ENCODE assay signal across 8 cellular contexts in the genomic region with DNA sequence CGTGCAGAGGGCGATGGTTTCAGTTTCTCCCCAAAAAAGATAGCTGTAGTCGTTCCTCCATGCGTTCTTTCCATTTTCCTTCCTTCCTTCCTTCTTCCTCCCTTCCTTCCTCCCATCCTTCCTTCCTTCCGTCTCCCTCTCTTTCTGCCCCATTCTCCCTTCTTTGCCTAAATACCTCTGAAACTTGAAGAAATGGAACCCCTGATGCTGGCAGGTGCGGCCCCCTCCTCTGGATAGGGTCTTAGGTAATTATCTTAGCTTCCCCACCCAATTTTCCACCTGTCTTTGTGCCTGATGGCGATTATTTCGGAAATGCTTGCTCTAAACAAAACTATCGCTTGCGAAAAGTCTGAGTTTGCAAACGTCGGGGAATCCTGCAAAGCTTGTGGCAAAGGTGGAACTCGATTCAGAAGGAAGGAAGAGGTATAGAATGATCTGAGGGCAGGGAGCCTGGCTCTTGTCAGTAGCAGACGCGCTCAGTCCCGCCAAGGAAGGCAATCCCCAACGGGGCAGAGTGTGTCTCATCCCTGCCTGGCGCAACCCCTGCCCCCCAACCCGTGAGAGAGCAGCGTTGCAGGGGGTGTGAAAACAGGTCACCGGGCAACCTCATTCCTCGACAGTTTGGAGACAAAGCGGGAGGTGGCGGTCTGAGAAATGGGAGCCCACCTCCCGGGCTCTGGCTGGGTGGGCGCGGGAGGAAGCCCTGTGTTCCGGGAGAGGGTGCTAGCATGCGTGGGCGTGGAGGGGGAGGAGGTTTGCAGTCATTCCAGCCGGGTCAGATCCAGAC. TPM values are rescaled to one million over a fixed set of nuclear protein-coding genes. Genes with fewer than 3 reads are reported as not detected.
A peak's percentile ranks its signal among the peaks of the same experiment; 100 is the strongest.
DNase-seq lines count a peak whose midpoint lies in the region; TF ChIP-seq lines count a peak whose summit lies in the region.

No MANE protein-coding gene starts in this region.

- H3K27ac ChIP-seq in mammary epithelial cell (ENCODE audit: insufficient read depth, low read depth, low read length) = no peak overlapping the region
- H3K27ac ChIP-seq in PC-9 = no peak overlapping the region

- H3K27ac Mint-ChIP-seq in MCF 10A (ENCODE audit: low read depth, unreplicated experiment) (peak overlapping the region; percentile 33), type B pancreatic cell (peak overlapping the region; percentile 86)

- POLR2A ChIA-PET in MCF 10A (lab: Yijun Ruan, JAX) (interaction anchor here (0.8 to 4.1 kb wide), 5 partner anchors 23 to 193 kb away, joined by 3 to 24 read pairs (median 10); a partner anchor contains a TSS), PC-9 (lab: Charles Lee; ENCODE audit: unreplicated experiment) (interaction anchor here (0.6 kb wide), 1 partner anchor 161 kb away, joined by 3 read pairs; no protein-coding TSS in a partner anchor)

- H3K36me3 Mint-ChIP-seq in MCF 10A (ENCODE audit: insufficient read depth, unreplicated experiment) = peaks cover 14% of the 10 kb centered on the region
- peaks cover 8% of the 10 kb centered on the region for H3K36me3 Mint-ChIP-seq in type B pancreatic cell

- H3K4me1 Mint-ChIP-seq in MCF 10A (ENCODE audit: insufficient read depth, unreplicated experiment) (peaks cover 15% of the 10 kb centered on the region), type B pancreatic cell (ENCODE audit: unreplicated experiment) (peaks cover 25% of the 10 kb centered on the region)

- intact Hi-C loops in MCF 10A (cut with micrococcal nuclease) = no loop called here
- intact Hi-C loops in mammary epithelial cell (cut with micrococcal nuclease) = loop anchor here (5.0 kb wide), 1 partner anchor 38 kb away; a partner anchor contains a TSS
- intact Hi-C loops in PC-9 (cut with micrococcal nuclease; ENCODE audit: unreplicated experiment) = loop anchor here (2.0 kb wide), 1 partner anchor 117 kb away; no protein-coding TSS in a partner anchor

- H3K4me1 ChIP-seq in mammary epithelial cell (ENCODE audit: insufficient read depth, low read length) = peaks cover 31% of the 10 kb centered on the region
- peaks cover 10% of the 10 kb centered on the region; the same call in 1 of the 2 replicates for H3K4me1 ChIP-seq in PC-9 (replicated peaks; ENCODE audit: insufficient read depth)

- DNase-seq in MCF 10A (ENCODE audit: unreplicated experiment) (no peak), mammary epithelial cell (no peak), PC-9 (no peak), ecto neural progenitor cell (ENCODE audit: low spot score) (peak; percentile 71), type B pancreatic cell (ENCODE audit: extremely low spot score, unreplicated experiment) (no peak), amygdala (lab: John Stamatoyannopoulos, UW) (no peak), medulla oblongata (ENCODE audit: extremely low spot score) (no peak), HPDE6-E6E7 (ENCODE audit: extremely low spot score) (no peak)

- dilution Hi-C loops in mammary epithelial cell (cut with HindIII; ENCODE audit: low sequenced_read_pairs) = no loop called here

- TF ChIP-seq CTCF in MCF 10A (IDR thresholded peaks at IDR 0.05; ENCODE audit: unreplicated experiment) (no peak), mammary epithelial cell (conservative IDR thresholded peaks at IDR 0.05 in 1 of 2, IDR thresholded peaks at IDR 0.05 in 1 of 2; ENCODE audit: extremely low read depth in 1 of 2, insufficient read depth in 1 of 2, low read depth in 1 of 2, low read length in 2 of 2) (no peak), PC-9 (conservative IDR thresholded peaks at IDR 0.05) (no peak), type B pancreatic cell (conservative IDR thresholded peaks at IDR 0.05) (no peak)

- H4K20me1 ChIP-seq in mammary epithelial cell (ENCODE audit: insufficient read depth, low read length) (no peaks in the 10 kb centered on the region), PC-9 (ENCODE audit: insufficient read depth) (no peaks in the 10 kb centered on the region)

- H2AFZ ChIP-seq in mammary epithelial cell (ENCODE audit: low read depth, low read length) (no peak overlapping the region), PC-9 (no peak overlapping the region)

- no peaks in the 10 kb centered on the region; the same call in 1 of the 2 replicates for H3F3A ChIP-seq in PC-9 (ENCODE audit: insufficient read depth, low read depth)

- in situ Hi-C loops in mammary epithelial cell (cut with MboI; ENCODE audit: low sequenced_read_pairs in 2 of 2) = loop anchor here (25.0 kb wide), 1 partner anchor 188 kb away; no protein-coding TSS in a partner anchor

- H3K27me3 ChIP-seq in mammary epithelial cell (ENCODE audit: insufficient read depth, low read length) (peaks cover 53% of the 10 kb centered on the region), PC-9 (ENCODE audit: insufficient read depth, low read depth) (peaks cover 24% of the 10 kb centered on the region)

- H3K9ac ChIP-seq in mammary epithelial cell (ENCODE audit: insufficient read depth, low read length) = no peak overlapping the region

- H3K9me3 ChIP-seq in mammary epithelial cell (replicated peaks; ENCODE audit: insufficient read depth, low read length) (peaks cover 3% of the 10 kb centered on the region), PC-9 (ENCODE audit: insufficient read depth, low read depth) (no peaks in the 10 kb centered on the region)

- BruUV-seq in MCF 10A (replicated peaks; lab: Mats Ljungman, UMichigan) = no TSS peak
- BruUV-seq in mammary epithelial cell (replicated peaks; lab: Mats Ljungman, UMichigan) = no TSS peak
- no TSS peak for BruUV-seq in PC-9 (replicated peaks; lab: Mats Ljungman, UMichigan)

- H3K9me2 ChIP-seq in PC-9 (ENCODE audit: insufficient read depth) = no peaks in the 10 kb centered on the region

- peak overlapping the region; percentile 63 for H3K4me3 Mint-ChIP-seq in MCF 10A (ENCODE audit: unreplicated experiment)
- peak overlapping the region; percentile 92 for H3K4me3 Mint-ChIP-seq in type B pancreatic cell

- WGBS in mammary epithelial cell (ENCODE audit: low coverage, missing lambda C conversion rate) = 28% methylated on average over 27 of the region's 31 CpGs

- CTCF ChIA-PET in MCF 10A (lab: Yijun Ruan, JAX) = no interaction called here
- CTCF ChIA-PET in mammary epithelial cell (lab: Charles Lee; ENCODE audit: low non-redundant PET) = no interaction called here
- CTCF ChIA-PET in PC-9 (lab: Charles Lee) = no interaction called here

- H3K36me3 ChIP-seq in mammary epithelial cell (ENCODE audit: insufficient read depth, low read length) = no peaks in the 10 kb centered on the region
- H3K36me3 ChIP-seq in PC-9 (ENCODE audit: low read depth) = no peaks in the 10 kb centered on the region

- H3K9me3 Mint-ChIP-seq in MCF 10A (ENCODE audit: unreplicated experiment) = no peaks in the 10 kb centered on the region
- no peaks in the 10 kb centered on the region for H3K9me3 Mint-ChIP-seq in type B pancreatic cell

- H3K4me3 ChIP-seq in mammary epithelial cell (replicated peaks in 1 of 3; ENCODE audit: insufficient read depth in 1 of 3, low read depth in 2 of 3, low read length in 3 of 3) = no peak overlapping the region
- H3K4me3 ChIP-seq in PC-9 = peak overlapping the region; percentile 61; the same call in 1 of the 2 replicates

- H3K27me3 Mint-ChIP-seq in MCF 10A (ENCODE audit: insufficient read depth, unreplicated experiment) (peaks cover 32% of the 10 kb centered on the region), type B pancreatic cell (peaks cover 61% of the 10 kb centered on the region)

- no peaks in the 10 kb centered on the region for H3K79me2 ChIP-seq in mammary epithelial cell (ENCODE audit: insufficient read depth, low read length)
- peaks cover 8% of the 10 kb centered on the region; the same call in 1 of the 2 replicates for H3K79me2 ChIP-seq in PC-9 (ENCODE audit: low read depth)

- no peak overlapping the region for H3K4me2 ChIP-seq in mammary epithelial cell (ENCODE audit: insufficient read depth, low read depth, low read length)
- peak overlapping the region; percentile 84 for H3K4me2 ChIP-seq in PC-9

RNA-seq across cellular contexts. Expression of a gene that starts 2.9 kb away (rescaled TPM):
- total RNA-seq in MCF 10A (2022) (9.4 and 10.5 TPM in 2 replicates), mammary epithelial cell (1 to 10 TPM; 4.5 to 5.4 TPM), PC-9 (2021) (14.2 and 15.5 TPM in 2 replicates), type B pancreatic cell (ENCODE audit: low replicate concordance) (13.3 and 16.0 TPM in 2 replicates)
- 0.34 TPM for polyA plus RNA-seq in mammary epithelial cell
- not detected for polyA minus RNA-seq in mammary epithelial cell

RNA-seq across cellular contexts. Expression of a gene that starts 21.8 kb away (rescaled TPM):
- total RNA-seq in MCF 10A (2022) (3.8 and 3.9 TPM in 2 replicates), mammary epithelial cell (1 to 10 TPM in 1 of 2 donors, under 1 TPM in 1; 0.67 to 3.8 TPM), PC-9 (2021) (30.4 and 32.6 TPM in 2 replicates), type B pancreatic cell (ENCODE audit: low replicate concordance) (21.6 and 72.0 TPM in 2 replicates)
- polyA plus RNA-seq in mammary epithelial cell = 3.6 TPM
- polyA minus RNA-seq in mammary epithelial cell = 1.4 TPM

RNA-seq across cellular contexts. Expression of a gene that starts 39.5 kb away (rescaled TPM):
- total RNA-seq in MCF 10A (2022) (85.8 and 89.7 TPM in 2 replicates), mammary epithelial cell (10 to 100 TPM; 28.5 to 34.7 TPM), PC-9 (2021) (32.0 and 33.1 TPM in 2 replicates), type B pancreatic cell (ENCODE audit: low replicate concordance) (39.6 and 76.2 TPM in 2 replicates)
- 11.2 TPM for polyA plus RNA-seq in mammary epithelial cell
- polyA minus RNA-seq in mammary epithelial cell = 2.2 TPM
